In genomic region chr1:201895120-201895665, GRCh38 we compare ENCODE assay signal across 1 cellular context.
TF ChIP-seq lines count a peak whose summit lies in the region.

No MANE protein-coding gene starts in this region.

TF ChIP-seq in IMR-90, 13 proteins besides CTCF, POLR2A, EP300 and RAD21:
- TF ChIP-seq MXI1 (IDR thresholded peaks at IDR 0.05; ENCODE audit: borderline replicate concordance, low read depth, low read length) (no peak), USF2 (IDR thresholded peaks at IDR 0.05; ENCODE audit: low read depth, low read length) (no peak), MAZ (IDR thresholded peaks at IDR 0.05; ENCODE audit: borderline replicate concordance, low read depth, low read length) (no peak), RCOR1 (IDR thresholded peaks at IDR 0.05; ENCODE audit: insufficient replicate concordance, low read length) (no peak), ELK1 (IDR thresholded peaks at IDR 0.05; ENCODE audit: borderline replicate concordance, low read depth, low read length) (no peak), SMC3 (IDR thresholded peaks at IDR 0.05; ENCODE audit: low read depth, low read length) (no peak), CHD1 (IDR thresholded peaks at IDR 0.05; ENCODE audit: low read depth, low read length) (no peak), CEBPB (IDR thresholded peaks at IDR 0.05; ENCODE audit: low read depth, low read length) (no peak), RFX5 (IDR thresholded peaks at IDR 0.05; ENCODE audit: low read depth, low read length) (no peak), MAFK (IDR thresholded peaks at IDR 0.05; ENCODE audit: low read depth, low read length) (no peak), NFE2L2 (IDR thresholded peaks at IDR 0.05; ENCODE audit: low read depth, low read length) (no peak), FOS (IDR thresholded peaks at IDR 0.05; ENCODE audit: low read depth, low read length) (no peak), BHLHE40 (IDR thresholded peaks at IDR 0.05; ENCODE audit: low read depth, low read length) (no peak)
